Comparison of ENCODE assay signal across 10 cellular contexts in the genomic region with DNA sequence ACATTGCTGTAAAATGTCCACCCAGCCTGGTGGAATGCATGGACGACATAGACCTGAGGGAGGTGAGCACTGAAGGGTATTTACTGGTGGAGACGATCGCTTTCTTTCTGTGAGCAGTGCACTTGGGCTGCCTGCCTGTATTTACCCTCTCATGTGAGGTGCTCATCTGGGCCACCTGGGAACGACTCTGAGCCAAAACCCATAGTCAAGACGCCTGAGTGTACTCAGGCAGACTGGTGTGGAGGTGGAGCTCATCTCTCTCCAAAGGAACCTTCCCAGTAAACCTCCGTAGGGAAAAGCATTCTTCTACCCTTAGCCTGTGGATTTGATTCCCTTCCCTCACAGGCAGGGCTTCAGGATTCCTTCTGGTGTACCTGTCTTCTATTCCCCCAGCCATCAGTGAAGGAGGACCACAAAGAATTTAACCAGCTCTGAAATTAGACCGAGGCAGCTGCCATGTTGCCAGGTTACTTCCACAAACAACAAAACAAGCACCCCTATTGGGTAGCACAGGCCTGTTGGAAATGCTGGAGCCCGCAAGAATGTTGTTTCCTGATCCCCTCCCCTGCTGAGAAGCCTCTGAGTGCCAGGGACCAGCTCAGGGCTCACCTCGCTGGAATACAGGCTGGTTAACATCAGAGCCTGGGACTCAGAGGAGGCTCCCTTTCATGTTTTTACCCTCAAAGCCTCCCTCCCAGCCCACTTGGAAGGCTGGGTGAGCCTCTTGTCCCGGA. TPM values are rescaled to one million over a fixed set of nuclear protein-coding genes. Genes with fewer than 3 reads are reported as not detected.
DNase-seq lines count a peak whose midpoint lies in the region; ATAC-seq lines count a peak whose summit lies in the region.
"Had no signal": no experiment of that assay in that cellular context is flagged by ENCODE, and none has a peak within 500 bp of the region (broad histone marks: within the 10 kb centered on the region; RNA-seq: fewer than 3 reads in every experiment).

No MANE protein-coding gene starts in this region.

- 63% methylated on average over 10 of the region's 10 CpGs for WGBS in mesenchymal stem cell

- peaks cover 0 to 4% of the 10 kb centered on the region in 2 experiments for H3K36me3 ChIP-seq in mesenchymal stem cell (ENCODE audit: control insufficient read depth in 1 of 2, insufficient read depth in 2 of 2, low read depth in 1 of 2, low read length in 2 of 2)

- no peak overlapping the region for H3K27ac ChIP-seq in mesenchymal stem cell (ENCODE audit: low read length, poor library complexity, severe bottlenecking)
- H3K27ac ChIP-seq: C4-2B had no signal

- peaks cover 19% of the 10 kb centered on the region for H3K4me1 ChIP-seq in mesenchymal stem cell (ENCODE audit: control insufficient read depth, insufficient read depth, low read depth, low read length)

- H2BK5ac ChIP-seq in mesenchymal stem cell (ENCODE audit: low read depth, low read length, poor library complexity, severe bottlenecking): no peak overlapping the region

- H3K4ac ChIP-seq in mesenchymal stem cell (ENCODE audit: low read depth in 1 of 2, low read length in 2 of 2): no peak overlapping the region

- no peak overlapping the region for H2BK120ac ChIP-seq in mesenchymal stem cell (ENCODE audit: low read depth, low read length)

- H2BK15ac ChIP-seq in mesenchymal stem cell (ENCODE audit: low read depth, poor library complexity, severe bottlenecking): no peak overlapping the region

- ATAC-seq in HG02840 (IDR thresholded peaks at IDR 0.05; ENCODE audit: low FRiP score, unreplicated experiment): no peak

- no peak overlapping the region for H3K18ac ChIP-seq in mesenchymal stem cell (ENCODE audit: low read depth in 1 of 2, low read length in 2 of 2)

- H2BK12ac ChIP-seq in mesenchymal stem cell (ENCODE audit: low read length in 2 of 2): no peak overlapping the region

- no peak overlapping the region for H3K4me2 ChIP-seq in mesenchymal stem cell (ENCODE audit: low read length, poor library complexity, severe bottlenecking)

- H3K4me3 ChIP-seq in mesenchymal stem cell (ENCODE audit: insufficient read depth in 1 of 2, low read depth in 1 of 2, low read length in 2 of 2): no peak overlapping the region

- no peak overlapping the region for H4K91ac ChIP-seq in mesenchymal stem cell (ENCODE audit: low read length)

- H3K9me3 ChIP-seq in mesenchymal stem cell (ENCODE audit: control insufficient read depth, low read length): no peaks in the 10 kb centered on the region

- no peaks in the 10 kb centered on the region for H3K27me3 ChIP-seq in mesenchymal stem cell (ENCODE audit: control insufficient read depth in 1 of 2, insufficient read depth in 1 of 2, low read length in 2 of 2)

- H3K14ac ChIP-seq in mesenchymal stem cell (ENCODE audit: low read length in 2 of 2): no peak overlapping the region

- H3K79me1 ChIP-seq in mesenchymal stem cell (replicated peaks; ENCODE audit: low read length, poor library complexity, severe bottlenecking): no peaks in the 10 kb centered on the region

- no peak overlapping the region for H3K9ac ChIP-seq in mesenchymal stem cell (ENCODE audit: low read length)

- no peak overlapping the region for H4K8ac ChIP-seq in mesenchymal stem cell (ENCODE audit: low read length)

- peak; percentile 60 for DNase-seq in AG08396 (ENCODE audit: low spot score)
- peak; percentile 33 for DNase-seq in NCI-H1417 treated with DMSO at 0.1 percent for 48 hours (lab: John Stamatoyannopoulos, UW)
- DNase-seq in dermis blood vessel endothelial cell: peak; percentile 15
- peak; percentile 87 for DNase-seq in mesenchymal stem cell
- DNase-seq in effector CD4-positive, alpha-beta T cell: no peak
- no peak for DNase-seq in activated naive CD4-positive, alpha-beta T cell (lab: John Stamatoyannopoulos, UW)
- DNase-seq in SK-N-DZ (ENCODE audit: low spot score): no peak
- DNase-seq: stimulated activated CD8-positive, alpha-beta memory T cell treated with anti-CD3 and anti-CD28 coated beads, Interleukin-4, amount 100 ng/mL, for 48 hours had no signal

- H2AK5ac ChIP-seq in mesenchymal stem cell (ENCODE audit: low read length, severe bottlenecking): no peak overlapping the region

- H2AFZ ChIP-seq in mesenchymal stem cell (ENCODE audit: low read depth, low read length): no peak overlapping the region

- H3K23ac ChIP-seq in mesenchymal stem cell (ENCODE audit: low read length in 2 of 2): no peak overlapping the region

RNA-seq across cellular contexts. Expression of a gene that starts 47.5 kb away (rescaled TPM):
- 0.05 TPM in 1 of 2 replicates, not detected in the other for total RNA-seq in dermis blood vessel endothelial cell
- polyA plus RNA-seq in mesenchymal stem cell (2013, experiment 1 of 2): 0.15 TPM
- 0.26 TPM for polyA plus RNA-seq in mesenchymal stem cell (2013, experiment 2 of 2)
- not detected in 2 replicates for polyA plus RNA-seq in SK-N-DZ (2014; cell fraction: cytosol; rRNA removed)
- not detected in 2 replicates for polyA plus RNA-seq in SK-N-DZ (2014; cell fraction: nucleus; rRNA removed)

Comparison
In these comparisons a context has a peak if more than half of its experiments do, and no peak if none do; other contexts are left out.
1. DNase-seq: peak in AG08396 (single experiment), NCI-H1417 treated with DMSO at 0.1 percent for 48 hours (single experiment), dermis blood vessel endothelial cell (single experiment) and mesenchymal stem cell (single experiment); none in effector CD4-positive, alpha-beta T cell (single experiment), activated naive CD4-positive, alpha-beta T cell (0 of 4) and SK-N-DZ (single experiment).